8 cellular contexts compared by ENCODE assay signal in genomic region chr15:25849431-25849921, GRCh38. TPM values are rescaled to one million over a fixed set of nuclear protein-coding genes. Genes with fewer than 3 reads are reported as not detected.
DNase-seq lines count a peak whose midpoint lies in the region; ATAC-seq, FAIRE-seq and TF ChIP-seq lines count a peak whose summit lies in the region.

No MANE protein-coding gene starts in this region.

- BruUV-seq in Calu3 (replicated peaks; lab: Mats Ljungman, UMichigan) = no TSS peak

- H3K27me3 ChIP-seq in RWPE2 (ENCODE audit: insufficient read depth, poor library complexity, severe bottlenecking) (no peaks in the 10 kb centered on the region), pancreas (no peaks in the 10 kb centered on the region)

- no peak overlapping the region for H3K27ac Mint-ChIP-seq in Calu3 (ENCODE audit: unreplicated experiment)

- H3K9me3 Mint-ChIP-seq in Calu3 (ENCODE audit: low read depth, unreplicated experiment) = no peaks in the 10 kb centered on the region

- TF ChIP-seq CTCF in Calu3 (IDR thresholded peaks at IDR 0.05; ENCODE audit: unreplicated experiment) = no peak
- TF ChIP-seq CTCF in RWPE2 (IDR thresholded peaks at IDR 0.05; ENCODE audit: poor library complexity, severe bottlenecking) = no peak
- no peak for TF ChIP-seq CTCF in fibroblast of mammary gland (conservative IDR thresholded peaks at IDR 0.05; ENCODE audit: control insufficient read depth, insufficient read depth, low read depth, low read length)
- no peak for TF ChIP-seq CTCF in pancreas (IDR thresholded peaks at IDR 0.05)

- H3K27ac ChIP-seq in RWPE2 (ENCODE audit: poor library complexity, severe bottlenecking) = peak overlapping the region; percentile 77
- peak overlapping the region in 2 of 4 donors; percentile 30 to 57 for H3K27ac ChIP-seq in pancreas

- no peaks in the 10 kb centered on the region for H3K4me1 Mint-ChIP-seq in Calu3 (ENCODE audit: low read depth, unreplicated experiment)

- intact Hi-C loops in Calu3 (cut with micrococcal nuclease; ENCODE audit: unreplicated experiment) (no loop called here), pancreas (cut with DNase I) (no loop called here)

- no peaks in the 10 kb centered on the region for H3K9me3 ChIP-seq in RWPE2 (ENCODE audit: severe bottlenecking)
- no peaks in the 10 kb centered on the region for H3K9me3 ChIP-seq in pancreas

- CTCF ChIA-PET in Calu3 (lab: Charles Lee) = no interaction called here

- WGBS in pancreas, 2 donors = 44% methylated on average over 7 of the region's 7 CpGs

- H3K4me3 ChIP-seq in RWPE2 (ENCODE audit: severe bottlenecking) = no peak overlapping the region
- H3K4me3 ChIP-seq in fibroblast of mammary gland (ENCODE audit: control insufficient read depth, low read depth, low read length) = peak overlapping the region; percentile 16
- no peak overlapping the region for H3K4me3 ChIP-seq in pancreas

- H3K36me3 ChIP-seq in RWPE2 (ENCODE audit: low read depth) = no peaks in the 10 kb centered on the region
- H3K36me3 ChIP-seq in pancreas = no peaks in the 10 kb centered on the region

- peaks cover 19% of the 10 kb centered on the region for H3K4me1 ChIP-seq in RWPE2 (ENCODE audit: insufficient read depth, poor library complexity, severe bottlenecking)
- H3K4me1 ChIP-seq in pancreas = no peaks in the 10 kb centered on the region

- FAIRE-seq in pancreas (lab: Jason Lieb, UNC) = no peak

- peak overlapping the region; percentile 39 for H3K4me3 Mint-ChIP-seq in Calu3 (ENCODE audit: low read depth, unreplicated experiment)

- DNase-seq in Calu3 (no peak), RWPE2 (ENCODE audit: low spot score) (no peak), fibroblast of mammary gland (ENCODE audit: low read depth) (peak; percentile 92), pancreas (no peak), SIG-M5 treated with dmso at 0.1 percent for 504 hours (lab: John Stamatoyannopoulos, UW; ENCODE audit: unreplicated experiment) (no peak), NCI-H345 (lab: John Stamatoyannopoulos, UW) (no peak), 8988T (no peak)

- ATAC-seq in RWPE2 (ENCODE audit: low read depth) = peak; percentile 35
- ATAC-seq in pancreas = peak in 3 of 4 donors; percentile 25 to 52 (median 38)
- no peak for ATAC-seq in GM19452 (IDR thresholded peaks at IDR 0.05; ENCODE audit: unreplicated experiment)

- no peaks in the 10 kb centered on the region for H3K36me3 Mint-ChIP-seq in Calu3 (ENCODE audit: insufficient read depth, unreplicated experiment)

- H3K27me3 Mint-ChIP-seq in Calu3 (ENCODE audit: unreplicated experiment) = no peaks in the 10 kb centered on the region

RNA-seq across cellular contexts. Expression of gene ATP10A, which starts 13.7 kb away (rescaled TPM):
- total RNA-seq in Calu3 (2022) (2.6 and 3.0 TPM in 2 replicates), pancreas (1 to 10 TPM in 1 of 6 donors, under 1 TPM in 5; 0.04 to 1.2 (median 0.53) TPM)
- polyA plus RNA-seq in pancreas = under 1 TPM; 0.14 to 0.38 TPM
